1 cellular context compared by ENCODE assay signal in the genomic region with DNA sequence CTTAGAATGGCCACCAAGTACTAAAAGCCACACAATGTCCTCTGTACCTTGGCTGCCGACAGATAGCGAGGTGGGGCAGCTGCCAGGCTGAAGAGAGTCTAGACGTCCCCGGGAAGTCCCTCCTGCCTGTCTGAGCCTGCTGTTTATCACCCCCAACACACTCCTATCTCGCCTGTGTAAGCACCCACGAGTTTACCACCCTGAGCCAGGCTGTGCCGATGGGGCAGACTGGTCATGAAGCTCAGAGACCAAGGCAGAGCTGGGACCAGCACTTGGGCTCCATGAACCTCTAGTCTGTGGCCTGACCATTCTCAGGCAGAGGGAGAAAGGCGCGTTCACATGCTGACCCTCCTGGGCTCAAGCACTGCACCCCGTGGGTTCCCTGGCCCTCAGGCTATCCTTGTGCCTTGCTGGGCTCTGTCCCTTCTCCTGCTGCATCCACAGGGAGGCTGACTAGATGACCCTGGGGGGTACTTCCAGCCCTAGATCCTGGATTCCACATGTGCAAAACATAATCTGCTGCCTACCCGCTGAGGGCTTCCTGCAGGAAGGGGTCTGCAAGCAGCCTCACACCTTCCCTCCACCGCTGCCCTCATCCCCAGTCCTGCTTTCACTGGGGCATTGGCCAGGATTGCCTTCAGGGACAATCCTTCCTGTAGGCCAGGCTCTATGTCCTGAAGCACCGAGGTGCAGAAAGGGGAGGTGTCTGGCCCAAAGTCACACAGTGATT.
TF ChIP-seq lines count a peak whose summit lies in the region.

No MANE protein-coding gene starts in this region.

TF ChIP-seq in SK-N-SH treated with all-trans-retinoic acid at 6 μM for 48 hours, 23 proteins besides CTCF, POLR2A, EP300 and RAD21 (continued from another document):
- TF ChIP-seq OSR1 (CRISPR knock-in tag; IDR thresholded peaks at IDR 0.05) (no peak), RARB (CRISPR knock-in tag; IDR thresholded peaks at IDR 0.05) (no peak), PPARA (CRISPR knock-in tag; IDR thresholded peaks at IDR 0.05; ENCODE audit: borderline replicate concordance) (no peak), TCF4 (CRISPR knock-in tag; IDR thresholded peaks at IDR 0.05; ENCODE audit: borderline replicate concordance) (no peak), SNAI2 (CRISPR knock-in tag; IDR thresholded peaks at IDR 0.05) (no peak)
- TF ChIP-seq, protein P1, sequence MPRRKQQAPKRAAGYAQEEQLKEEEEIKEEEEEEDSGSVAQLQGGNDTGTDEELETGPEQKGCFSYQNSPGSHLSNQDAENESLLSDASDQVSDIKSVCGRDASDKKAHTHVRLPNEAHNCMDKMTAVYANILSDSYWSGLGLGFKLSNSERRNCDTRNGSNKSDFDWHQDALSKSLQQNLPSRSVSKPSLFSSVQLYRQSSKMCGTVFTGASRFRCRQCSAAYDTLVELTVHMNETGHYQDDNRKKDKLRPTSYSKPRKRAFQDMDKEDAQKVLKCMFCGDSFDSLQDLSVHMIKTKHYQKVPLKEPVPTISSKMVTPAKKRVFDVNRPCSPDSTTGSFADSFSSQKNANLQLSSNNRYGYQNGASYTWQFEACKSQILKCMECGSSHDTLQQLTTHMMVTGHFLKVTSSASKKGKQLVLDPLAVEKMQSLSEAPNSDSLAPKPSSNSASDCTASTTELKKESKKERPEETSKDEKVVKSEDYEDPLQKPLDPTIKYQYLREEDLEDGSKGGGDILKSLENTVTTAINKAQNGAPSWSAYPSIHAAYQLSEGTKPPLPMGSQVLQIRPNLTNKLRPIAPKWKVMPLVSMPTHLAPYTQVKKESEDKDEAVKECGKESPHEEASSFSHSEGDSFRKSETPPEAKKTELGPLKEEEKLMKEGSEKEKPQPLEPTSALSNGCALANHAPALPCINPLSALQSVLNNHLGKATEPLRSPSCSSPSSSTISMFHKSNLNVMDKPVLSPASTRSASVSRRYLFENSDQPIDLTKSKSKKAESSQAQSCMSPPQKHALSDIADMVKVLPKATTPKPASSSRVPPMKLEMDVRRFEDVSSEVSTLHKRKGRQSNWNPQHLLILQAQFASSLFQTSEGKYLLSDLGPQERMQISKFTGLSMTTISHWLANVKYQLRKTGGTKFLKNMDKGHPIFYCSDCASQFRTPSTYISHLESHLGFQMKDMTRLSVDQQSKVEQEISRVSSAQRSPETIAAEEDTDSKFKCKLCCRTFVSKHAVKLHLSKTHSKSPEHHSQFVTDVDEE (CRISPR knock-in tag; IDR thresholded peaks at IDR 0.05), result no peak
- TF ChIP-seq, protein P2, sequence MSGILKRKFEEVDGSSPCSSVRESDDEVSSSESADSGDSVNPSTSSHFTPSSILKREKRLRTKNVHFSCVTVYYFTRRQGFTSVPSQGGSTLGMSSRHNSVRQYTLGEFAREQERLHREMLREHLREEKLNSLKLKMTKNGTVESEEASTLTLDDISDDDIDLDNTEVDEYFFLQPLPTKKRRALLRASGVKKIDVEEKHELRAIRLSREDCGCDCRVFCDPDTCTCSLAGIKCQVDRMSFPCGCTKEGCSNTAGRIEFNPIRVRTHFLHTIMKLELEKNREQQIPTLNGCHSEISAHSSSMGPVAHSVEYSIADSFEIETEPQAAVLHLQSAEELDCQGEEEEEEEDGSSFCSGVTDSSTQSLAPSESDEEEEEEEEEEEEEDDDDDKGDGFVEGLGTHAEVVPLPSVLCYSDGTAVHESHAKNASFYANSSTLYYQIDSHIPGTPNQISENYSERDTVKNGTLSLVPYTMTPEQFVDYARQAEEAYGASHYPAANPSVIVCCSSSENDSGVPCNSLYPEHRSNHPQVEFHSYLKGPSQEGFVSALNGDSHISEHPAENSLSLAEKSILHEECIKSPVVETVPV (CRISPR knock-in tag; IDR thresholded peaks at IDR 0.05), result no peak
